ENCODE assay signal across 7 cellular contexts in genomic region chr19:52637718-52638585, GRCh38. TPM values are rescaled to one million over a fixed set of nuclear protein-coding genes. Genes with fewer than 3 reads are reported as not detected.
DNase-seq lines count a peak whose midpoint lies in the region; ATAC-seq, FAIRE-seq and TF ChIP-seq lines count a peak whose summit lies in the region.

TSS of gene ZNF83 (minus strand) at chr19:52638355.

- TF ChIP-seq CTCF in keratinocyte (optimal IDR thresholded peaks at IDR 0.05 in 1 of 3, IDR thresholded peaks at IDR 0.05 in 1 of 3, conservative IDR thresholded peaks at IDR 0.05 in 1 of 3; ENCODE audit: extremely low read depth in 1 of 3, insufficient read depth in 2 of 3, low read length in 3 of 3), result no peak

- H2AFZ ChIP-seq in keratinocyte (ENCODE audit: control insufficient read depth, low read length), result peak within 1 kb of the TSS; percentile 93

- H3K27me3 ChIP-seq in keratinocyte (ENCODE audit: control insufficient read depth, extremely low read depth, insufficient read depth, low read length), result no peaks in the 10 kb centered on the region

- peaks cover 2% of the 10 kb centered on the region for H3K79me2 ChIP-seq in keratinocyte (ENCODE audit: control insufficient read depth, insufficient read depth, low read length)

- H3K36me3 ChIP-seq in keratinocyte (ENCODE audit: control insufficient read depth in 2 of 2, extremely low read depth in 1 of 2, insufficient read depth in 2 of 2, low read length in 2 of 2), result peaks cover 0 to 2% of the 10 kb centered on the region in 2 experiments

- FAIRE-seq in keratinocyte (lab: Jason Lieb, UNC), result peak; percentile 23

- dilution Hi-C loops in keratinocyte (cut with MboI; ENCODE audit: extremely low pct_ligation_motif_present, low sequenced_read_pairs), result no loop called here

- DNase-seq in NCI-H2227 treated with DMSO at 0.1 percent for 48 hours (lab: John Stamatoyannopoulos, UW), result peak; percentile 78
- peak; percentile 88 for DNase-seq in cerebellar cortex (ENCODE audit: low spot score)
- DNase-seq in keratinocyte (ENCODE audit: low read depth, low spot score), result peak; percentile 77
- peak; percentile 78 to 89 (median 80) for DNase-seq in stimulated activated CD4-positive, alpha-beta T cell treated with anti-CD3 and anti-CD28 coated beads, Interleukin-12 subunit alpha, Interleukin-12 subunit beta, amount 100 ng/mL, for 48 hours (ENCODE audit: low read depth in 2 of 3, low spot score in 1 of 3)

- H4K20me1 ChIP-seq in keratinocyte (ENCODE audit: control insufficient read depth, extremely low read depth, insufficient read depth, low read length), result no peaks in the 10 kb centered on the region

- H3K9me3 ChIP-seq in keratinocyte (ENCODE audit: control insufficient read depth, low read depth, low read length), result no peaks in the 10 kb centered on the region

- H3K9me1 ChIP-seq in keratinocyte (ENCODE audit: control insufficient read depth, extremely low read depth, insufficient read depth, low read length), result no peaks in the 10 kb centered on the region

- ATAC-seq in HG03097 (IDR thresholded peaks at IDR 0.05; ENCODE audit: low FRiP score, unreplicated experiment), result peak; percentile 92
- peak; percentile 96 to 98 for ATAC-seq in activated CD4-positive, CD25-positive, alpha-beta regulatory T cell treated with anti-CD3 and anti-CD28 coated beads, Interleukin-2, amount 50 U/mL, for 24 hours

- H3K4me2 ChIP-seq in keratinocyte (ENCODE audit: control insufficient read depth, extremely low read depth, insufficient read depth, low read depth, low read length), result peak within 1 kb of the TSS; percentile 84

- peak within 1 kb of the TSS; percentile 94 for H3K27ac ChIP-seq in keratinocyte (ENCODE audit: control insufficient read depth, insufficient read depth, low read length)

- TF ChIP-seq POLR2A in GM18526 (IDR thresholded peaks at IDR 0.05; ENCODE audit: extremely low read depth, insufficient read length), result peak; percentile 84

- H3K9ac ChIP-seq in keratinocyte (ENCODE audit: control insufficient read depth, extremely low read depth, insufficient read depth, low read length), result peak within 1 kb of the TSS; percentile 93

- H3K4me1 ChIP-seq in keratinocyte (ENCODE audit: control insufficient read depth, extremely low read depth, insufficient read depth, low read length), result peaks cover 11% of the 10 kb centered on the region

- peak within 1 kb of the TSS; percentile 56 to 90 (median 83) for H3K4me3 ChIP-seq in keratinocyte (ENCODE audit: control insufficient read depth in 2 of 3, extremely low read depth in 1 of 3, insufficient read depth in 2 of 3, low read depth in 1 of 3, low read length in 3 of 3)

RNA-seq across cellular contexts. Expression of gene ZNF83, which starts in this region (rescaled TPM):
- polyA plus RNA-seq in keratinocyte, result 18.3 to 67.3 TPM (median 47.3 TPM) in 3 replicates
- 80.4 TPM for polyA plus RNA-seq in keratinocyte (2011; ENCODE audit: low read depth)
- 9.0 and 22.6 TPM in 2 replicates for polyA plus RNA-seq in keratinocyte (2011; cell fraction: cytosol; rRNA removed)
- 188 and 216 TPM in 2 replicates for polyA plus RNA-seq in keratinocyte (2011; cell fraction: nucleus; rRNA removed)
- polyA plus RNA-seq in keratinocyte (2012; ENCODE audit: low replicate concordance), result 13.9 and 87.3 TPM in 2 replicates
- polyA minus RNA-seq in keratinocyte, result 6.0 to 46.1 TPM (median 37.9 TPM) in 3 replicates
- polyA minus RNA-seq in keratinocyte (2011; cell fraction: cytosol; rRNA and poly(A)+ RNA removed), result 8.8 TPM
- 53.8 and 94.5 TPM in 2 replicates for polyA minus RNA-seq in keratinocyte (2011; cell fraction: nucleus; rRNA and poly(A)+ RNA removed)

Comparison
In these comparisons a context has a peak if more than half of its experiments do, and no peak if none do; other contexts are left out.
1. Peak in every context shown above with its lines: DNase-seq, ATAC-seq, H3K4me3 ChIP-seq and H3K27ac ChIP-seq.